ENCODE assay signal across 12 cellular contexts in the genomic region with DNA sequence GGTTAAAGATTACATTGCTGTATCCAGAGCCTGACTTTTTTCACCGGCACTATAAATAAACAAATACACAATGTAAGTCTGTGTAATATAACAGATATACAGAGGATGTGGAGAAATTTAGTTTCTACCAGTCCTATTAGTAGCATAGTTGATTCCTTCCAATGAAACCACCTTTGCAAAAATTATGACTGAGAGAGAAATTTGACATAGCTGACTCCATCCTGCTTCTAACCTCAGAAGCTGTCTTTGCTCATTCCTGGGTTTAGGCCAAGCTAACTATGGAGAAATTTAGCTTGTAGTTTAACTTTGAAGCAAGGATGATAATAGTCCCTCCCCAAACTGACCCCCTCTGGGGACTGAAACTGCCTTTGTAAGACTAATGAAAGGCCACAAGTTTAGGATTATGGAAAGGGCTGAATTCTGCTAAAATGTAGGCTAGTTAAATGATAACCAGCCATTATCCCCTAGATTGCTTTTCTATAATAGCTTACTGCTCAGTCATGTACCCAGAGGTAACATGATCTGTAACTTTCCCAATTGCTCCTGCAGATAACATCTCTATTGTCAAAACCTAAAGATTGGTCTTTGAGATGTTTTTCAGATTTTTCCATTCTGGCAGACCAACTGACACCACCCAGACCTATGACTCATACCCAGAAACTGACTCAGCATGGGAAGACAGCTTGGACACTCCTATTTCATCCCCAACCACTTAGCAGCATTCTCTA.
DNase-seq lines count a peak whose midpoint lies in the region; ATAC-seq and TF ChIP-seq lines count a peak whose summit lies in the region.
"Had no signal": no experiment of that assay in that cellular context is flagged by ENCODE, and none has a peak within 500 bp of the region (broad histone marks: within the 10 kb centered on the region; RNA-seq: fewer than 3 reads in every experiment).

No MANE protein-coding gene starts in this region.

- H3K36me3 ChIP-seq in brain microvascular endothelial cell (replicated peaks), result no peaks in the 10 kb centered on the region
- H3K36me3 ChIP-seq: right lobe of liver had no signal

- peaks cover 0 to 11% (median 3%) of the 10 kb centered on the region in 7 donors for H3K9me3 Mint-ChIP-seq in naive B cell

- in situ Hi-C loops in brain microvascular endothelial cell (cut with HindIII; ENCODE audit: low pct_ligation_motif_present, low sequenced_read_pairs), result no loop called here

- H3K4me3 Mint-ChIP-seq in naive B cell, result no peak overlapping the region
- H3K4me3 Mint-ChIP-seq: stimulated activated effector memory CD8-positive, alpha-beta T cell treated with anti-CD3 and anti-CD28 coated beads, Interleukin-12 subunit alpha, Interleukin-12 subunit beta, amount 100 ng/mL, for 72 hours had no signal

- H3K27me3 Mint-ChIP-seq in naive B cell, result peaks cover 0 to 11% (median 9%) of the 10 kb centered on the region in 3 donors

- H3K4me3 ChIP-seq in brain microvascular endothelial cell (ENCODE audit: low read depth, low read length), result no peak overlapping the region
- H3K4me3 ChIP-seq: dorsolateral prefrontal cortex, right lobe of liver had no signal

- peak overlapping the region; percentile 65 for H3K27ac ChIP-seq in brain microvascular endothelial cell
- H3K27ac ChIP-seq: dorsolateral prefrontal cortex, right lobe of liver had no signal

- no peaks in the 10 kb centered on the region for H3K36me3 Mint-ChIP-seq in naive B cell
- H3K36me3 Mint-ChIP-seq: stimulated activated effector memory CD8-positive, alpha-beta T cell treated with anti-CD3 and anti-CD28 coated beads, Interleukin-12 subunit alpha, Interleukin-12 subunit beta, amount 100 ng/mL, for 72 hours had no signal

- peak overlapping the region; percentile 28 to 70 (median 46) for H3K27ac Mint-ChIP-seq in naive B cell
- H3K27ac Mint-ChIP-seq: stimulated activated effector memory CD8-positive, alpha-beta T cell treated with anti-CD3 and anti-CD28 coated beads, Interleukin-12 subunit alpha, Interleukin-12 subunit beta, amount 100 ng/mL, for 72 hours had no signal

- TF ChIP-seq CTCF in brain microvascular endothelial cell (IDR thresholded peaks at IDR 0.05; ENCODE audit: low read depth, low read length, missing control alignments), result no peak

- DNase-seq in GM04503 (ENCODE audit: low read depth) (peak; percentile 70), NCI-H146 (lab: John Stamatoyannopoulos, UW) (peak; percentile 61), brain microvascular endothelial cell (peak; percentile 84), naive B cell (no peak), NCI-H446 treated with DMSO at 0.1 percent for 48 hours (lab: John Stamatoyannopoulos, UW) (no peak)
- DNase-seq: dorsolateral prefrontal cortex, NCI-H1694 treated with DMSO at 0.1 percent for 48 hours, right lobe of liver had no signal

- H3K4me1 Mint-ChIP-seq in naive B cell, result peaks cover 6 to 13% (median 10%) of the 10 kb centered on the region in 3 donors
- H3K4me1 Mint-ChIP-seq: stimulated activated effector memory CD8-positive, alpha-beta T cell treated with anti-CD3 and anti-CD28 coated beads, Interleukin-12 subunit alpha, Interleukin-12 subunit beta, amount 100 ng/mL, for 72 hours had no signal

- ATAC-seq in naive B cell (ENCODE audit: low read depth in 2 of 2) (no peak), HG02840 (IDR thresholded peaks at IDR 0.05; ENCODE audit: low FRiP score, unreplicated experiment) (no peak), HG03520 (IDR thresholded peaks at IDR 0.05; ENCODE audit: unreplicated experiment) (no peak), HG03565 (IDR thresholded peaks at IDR 0.05; ENCODE audit: unreplicated experiment) (no peak)
- ATAC-seq: stimulated activated effector memory CD8-positive, alpha-beta T cell treated with anti-CD3 and anti-CD28 coated beads, Interleukin-12 subunit alpha, Interleukin-12 subunit beta, amount 100 ng/mL, for 72 hours had no signal

- H3K27me3 ChIP-seq in brain microvascular endothelial cell (replicated peaks), result no peaks in the 10 kb centered on the region
- H3K27me3 ChIP-seq: dorsolateral prefrontal cortex, right lobe of liver had no signal

Comparison
In these comparisons a context has a peak if more than half of its experiments do, and no peak if none do; other contexts are left out.
1. DNase-seq: peak in GM04503 (single experiment), NCI-H146 (single experiment) and brain microvascular endothelial cell (single experiment); none in naive B cell (single experiment) and NCI-H446 treated with DMSO at 0.1 percent for 48 hours (single experiment).